In the genomic region with DNA sequence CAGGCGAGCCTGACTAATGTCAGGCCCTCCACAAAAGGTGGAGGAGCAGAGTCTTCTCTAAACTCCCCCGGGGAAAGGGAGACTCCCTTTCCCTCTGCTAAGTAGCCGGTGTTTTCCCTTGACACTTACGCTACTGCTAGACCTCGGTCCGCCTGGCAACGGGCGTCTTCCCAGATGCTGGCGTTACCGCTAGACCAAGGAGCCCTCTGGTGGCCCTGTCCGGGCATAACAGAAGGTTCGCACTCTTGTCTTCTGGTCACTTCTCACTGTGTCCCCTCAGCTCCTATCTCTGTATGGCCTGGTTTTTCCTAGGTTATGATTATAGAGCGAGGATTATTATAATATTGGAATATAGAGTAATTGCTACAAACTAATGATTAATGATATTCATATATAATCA, we compare ENCODE assay signal across 8 cellular contexts.
DNase-seq lines count a peak whose midpoint lies in the region; ATAC-seq, FAIRE-seq and TF ChIP-seq lines count a peak whose summit lies in the region.
"Not testable (repeated sequence)": the region's sequence is repeated elsewhere in the genome, so short reads cannot be mapped to it uniquely, and the experiment has no call there.

No MANE protein-coding gene starts in this region.

- not testable (repeated sequence) for H3K4me3 ChIP-seq in A549; GM23248; body of pancreas; esophagus squamous epithelium; neural progenitor cell; thyroid gland (replicated peaks in 1 of 3)

- not testable (repeated sequence) for TF ChIP-seq EP300 in A549 (IDR thresholded peaks at IDR 0.05)

- H4K20me1 ChIP-seq in GM23248 (ENCODE audit: insufficient read depth); neural progenitor cell (ENCODE audit: low read depth): not testable (repeated sequence)

- not testable (repeated sequence) for H3K9ac ChIP-seq in GM23248, neural progenitor cell

- H2AFZ ChIP-seq in GM23248; neural progenitor cell (replicated peaks): not testable (repeated sequence)

- intact Hi-C loops in body of pancreas (cut with DNase I); esophagus squamous epithelium (cut with DNase I); left cardiac atrium (cut with DNase I); thyroid gland (cut with DNase I): not testable (repeated sequence)

- CTCF ChIA-PET in A549 (lab: Yijun Ruan, JAX) (interaction anchor here (1.0 to 3.6 kb wide), 7 partner anchors 10 to 262 kb away, joined by 3 to 15 read pairs (median 5); no protein-coding TSS in a partner anchor), RWPE1 (lab: Yijun Ruan, JAX) (interaction anchor here (0.6 to 0.7 kb wide), 2 partner anchors 1072 to 1334 kb away, joined by 3 to 6 read pairs; no protein-coding TSS in a partner anchor)

- H3F3A ChIP-seq in GM23248 (ENCODE audit: insufficient read depth) = not testable (repeated sequence)
- H3F3A ChIP-seq in neural progenitor cell (ENCODE audit: low read depth) = peaks cover 15% of the 10 kb centered on the region

- TF ChIP-seq CTCF in A549 (IDR thresholded peaks at IDR 0.05) (0 out of 3 replicates have a peak, but pooled peaks have one; percentile 10), RWPE1 (conservative IDR thresholded peaks at IDR 0.05; ENCODE audit: low read depth) (peak; percentile 48), body of pancreas (IDR thresholded peaks at IDR 0.05) (peak in 6 of 7 experiments; percentile 24 to 49 (median 34)), esophagus squamous epithelium (IDR thresholded peaks at IDR 0.05) (peak in 4 of 6 experiments; percentile 9 to 29 (median 20)), neural progenitor cell (IDR thresholded peaks at IDR 0.05) (peak; percentile 58), thyroid gland (IDR thresholded peaks at IDR 0.05) (peak in 3 of 6 experiments; percentile 5 to 45 (median 42))

- POLR2A ChIA-PET in A549 (lab: Yijun Ruan, JAX); RWPE1 (lab: Yijun Ruan, JAX; ENCODE audit: low non-redundant PET): not testable (repeated sequence)

- ATAC-seq in A549, body of pancreas, left cardiac atrium: not testable (repeated sequence)

- not testable (repeated sequence) for H3K4me1 Mint-ChIP-seq in neural progenitor cell

- not testable (repeated sequence) for H3K27ac ChIP-seq in A549, GM23248, RWPE1, body of pancreas, esophagus squamous epithelium, neural progenitor cell, thyroid gland

- FAIRE-seq in A549 (lab: Jason Lieb, UNC) = not testable (repeated sequence)

- TF ChIP-seq RAD21 in A549 (conservative IDR thresholded peaks at IDR 0.05 in 1 of 2, IDR thresholded peaks at IDR 0.05 in 1 of 2) = peak in 1 of 2 experiments; percentile 15; a peak in 1 of 5 replicates

- not testable (repeated sequence) for H3K4me1 ChIP-seq in A549; GM23248 (ENCODE audit: insufficient read depth); body of pancreas; esophagus squamous epithelium; neural progenitor cell; thyroid gland

- in situ Hi-C loops in GM23248 (cut with MboI) = not testable (repeated sequence)

- H3K27ac Mint-ChIP-seq in neural progenitor cell = not testable (repeated sequence)

- not testable (repeated sequence) for H3K9me2 ChIP-seq in GM23248 (ENCODE audit: insufficient read depth)

- not testable (repeated sequence) for H3K4me2 ChIP-seq in A549; GM23248 (ENCODE audit: unreplicated experiment); neural progenitor cell

- H3K4me3 Mint-ChIP-seq in neural progenitor cell = not testable (repeated sequence)

- not testable (repeated sequence) for H3K9me3 ChIP-seq in A549; GM23248 (ENCODE audit: low read depth); body of pancreas; esophagus squamous epithelium; neural progenitor cell (ENCODE audit: low read depth); thyroid gland

- not testable (repeated sequence) for H3K27me3 Mint-ChIP-seq in neural progenitor cell (ENCODE audit: insufficient read depth, low read depth)

- not testable (repeated sequence) for TF ChIP-seq POLR2A in A549 (IDR thresholded peaks at IDR 0.05; ENCODE audit: low read length); body of pancreas (IDR thresholded peaks at IDR 0.05); esophagus squamous epithelium (IDR thresholded peaks at IDR 0.05); thyroid gland (IDR thresholded peaks at IDR 0.05)

- H3K27me3 ChIP-seq in GM23248 (replicated peaks; ENCODE audit: insufficient read depth); body of pancreas; esophagus squamous epithelium; neural progenitor cell; thyroid gland: not testable (repeated sequence)

- not testable (repeated sequence) for H3K79me2 ChIP-seq in GM23248 (ENCODE audit: insufficient read depth); neural progenitor cell (ENCODE audit: low read depth)

- H3K36me3 Mint-ChIP-seq in neural progenitor cell = peaks cover 47% of the 10 kb centered on the region

- H3K9me3 Mint-ChIP-seq in neural progenitor cell = not testable (repeated sequence)

- WGBS in A549 (ENCODE audit: missing lambda C conversion rate) = 58% methylated on average over 13 of the region's 13 CpGs
- 15 to 18% methylated on average over 12 to 13 of the region's 13 CpGs for WGBS in GM23248 (ENCODE audit: low coverage in 1 of 2, low lambda C conversion rate in 2 of 2, missing lambda C conversion rate in 2 of 2), 2 experiments
- 62 to 66% methylated on average over 11 to 13 of the region's 13 CpGs for WGBS in body of pancreas, 2 donors
- WGBS in esophagus squamous epithelium, 2 donors = 63 to 74% methylated on average over 12 of the region's 13 CpGs
- WGBS in thyroid gland, 2 donors = 59 to 65% methylated on average over 12 of the region's 13 CpGs

- DNase-seq in A549 (ENCODE audit: low read depth in 1 of 2, low spot score in 1 of 2); RWPE1 (ENCODE audit: low spot score); esophagus squamous epithelium (lab: John Stamatoyannopoulos, UW); neural progenitor cell (ENCODE audit: low spot score): not testable (repeated sequence)
- DNase-seq in GM23248 (peak; percentile 44), body of pancreas (peak; percentile 40 to 67 (median 51)), left cardiac atrium (peak; percentile 53), thyroid gland (peak; percentile 50 to 57)

- H3K36me3 ChIP-seq in GM23248 (ENCODE audit: low read depth); body of pancreas (replicated peaks in 1 of 2; ENCODE audit: insufficient read depth in 1 of 2, low read depth in 2 of 2); thyroid gland: not testable (repeated sequence)
- H3K36me3 ChIP-seq in esophagus squamous epithelium = peaks cover 0 to 73% (median 0%) of the 10 kb centered on the region in 3 donors
- H3K36me3 ChIP-seq in neural progenitor cell = peaks cover 22% of the 10 kb centered on the region
